ENCODE assay signal across 8 cellular contexts in genomic region chr2:196171946-196172345, GRCh38. TPM values are rescaled to one million over a fixed set of nuclear protein-coding genes. Genes with fewer than 3 reads are reported as not detected.
DNase-seq lines count a peak whose midpoint lies in the region; TF ChIP-seq lines count a peak whose summit lies in the region.

No MANE protein-coding gene starts in this region.

- peaks cover 0 to 31% (median 5%) of the 10 kb centered on the region in 11 experiments; a peak in 8 of 22 replicates for H3K36me3 ChIP-seq in BLaER1 treated with 17β-estradiol and CSF1 and Interleukin-3, amounts not matched to agents 10 nM and 100 nM
- peaks cover 9% of the 10 kb centered on the region for H3K36me3 ChIP-seq in MG63
- no peaks in the 10 kb centered on the region for H3K36me3 ChIP-seq in neuron (ENCODE audit: insufficient read depth, low read length)

- peaks cover 29 to 57% (median 42%) of the 10 kb centered on the region in 10 experiments for H3K4me1 ChIP-seq in BLaER1 treated with 17β-estradiol and CSF1 and Interleukin-3, amounts not matched to agents 10 nM and 100 nM
- peaks cover 8% of the 10 kb centered on the region for H3K4me1 ChIP-seq in neuron (ENCODE audit: insufficient read depth, low read length)

- peak overlapping the region; percentile 46 to 100 (median 67); a peak in 20 of 22 replicates for H3K27ac ChIP-seq in BLaER1 treated with 17β-estradiol and CSF1 and Interleukin-3, amounts not matched to agents 10 nM and 100 nM
- peak overlapping the region; percentile 70 to 93 for H3K27ac ChIP-seq in coronary artery

- H3K9ac ChIP-seq in BLaER1 treated with 17β-estradiol and CSF1 and Interleukin-3, amounts not matched to agents 10 nM and 100 nM: peak overlapping the region; percentile 62 to 100 (median 87); a peak in 21 of 22 replicates

- H4K20me1 ChIP-seq in BLaER1 treated with 17β-estradiol and CSF1 and Interleukin-3, amounts not matched to agents 10 nM and 100 nM: peaks cover 28 to 44% (median 43%) of the 10 kb centered on the region in 11 experiments; a peak in 21 of 22 replicates

- H3K4me3 ChIP-seq in BLaER1 treated with 17β-estradiol and CSF1 and Interleukin-3, amounts not matched to agents 10 nM and 100 nM: peak overlapping the region; percentile 93 to 99 (median 97)
- H3K4me3 ChIP-seq in MG63: peak overlapping the region; percentile 94
- H3K4me3 ChIP-seq in coronary artery: peak overlapping the region; percentile 85
- H3K4me3 ChIP-seq in neuron (ENCODE audit: low read length): peak overlapping the region; percentile 46

- H3K4me2 ChIP-seq in BLaER1 treated with 17β-estradiol and CSF1 and Interleukin-3, amounts not matched to agents 10 nM and 100 nM: peak overlapping the region; percentile 67 to 99 (median 86)

- peak overlapping the region; percentile 90 for H2AFZ ChIP-seq in neuron (ENCODE audit: low read depth, low read length)

- TF ChIP-seq CTCF in coronary artery (IDR thresholded peaks at IDR 0.05): no peak

- no peaks in the 10 kb centered on the region for H3K9me3 ChIP-seq in BLaER1 treated with 17β-estradiol and CSF1 and Interleukin-3, amounts not matched to agents 10 nM and 100 nM (replicated peaks in 1 of 11)
- H3K9me3 ChIP-seq in MG63: no peaks in the 10 kb centered on the region
- no peaks in the 10 kb centered on the region for H3K9me3 ChIP-seq in neuron (ENCODE audit: low read length)

- H3K27me3 ChIP-seq in BLaER1 treated with 17β-estradiol and CSF1 and Interleukin-3, amounts not matched to agents 10 nM and 100 nM: no peaks in the 10 kb centered on the region
- no peaks in the 10 kb centered on the region for H3K27me3 ChIP-seq in MG63
- H3K27me3 ChIP-seq in neuron (ENCODE audit: insufficient read depth, low read length): peaks cover 15% of the 10 kb centered on the region

- DNase-seq in MG63 (no peak), coronary artery (ENCODE audit: low spot score) (no peak), NCI-H2029 (lab: John Stamatoyannopoulos, UW) (no peak), NCI-H2081 (lab: John Stamatoyannopoulos, UW) (no peak), GF-D8 (lab: John Stamatoyannopoulos, UW) (no peak), ecto neural progenitor cell (ENCODE audit: low spot score) (no peak)

RNA-seq across cellular contexts. Expression of gene STK17B, which starts 0.6 kb away (rescaled TPM):
- 49.2 and 82.4 TPM in 2 replicates for total RNA-seq in MG63 (2014; rRNA removed; shearing (Covaris generic); ENCODE audit: low replicate concordance)

Comparison
In these comparisons a context has a peak if more than half of its experiments do, and no peak if none do; other contexts are left out.
1. H3K4me3 ChIP-seq: peak in every context shown above with its lines; median percentile 97 in BLaER1 treated with 17β-estradiol and CSF1 and Interleukin-3, amounts not matched to agents 10 nM and 100 nM; 94 in MG63; 85 in coronary artery; 46 in neuron.